ENCODE assay signal across 1 cellular context in genomic region chr18:58616446-58616845, GRCh38.
TF ChIP-seq lines count a peak whose summit lies in the region.

No MANE protein-coding gene starts in this region.

TF ChIP-seq in H1, 55 proteins besides CTCF, POLR2A, EP300 and RAD21:
- no peak for TF ChIP-seq NANOG (IDR thresholded peaks at IDR 0.05; ENCODE audit: insufficient read depth, low read depth, low read length, poor library complexity, severe bottlenecking)
- no peak for TF ChIP-seq CBX5 (IDR thresholded peaks at IDR 0.05; ENCODE audit: low read depth, low read length)
- no peak for TF ChIP-seq KDM4A (IDR thresholded peaks at IDR 0.05; ENCODE audit: low read depth, low read length, severe bottlenecking)
- TF ChIP-seq KDM1A (IDR thresholded peaks at IDR 0.05; ENCODE audit: borderline replicate concordance, low read length): no peak
- TF ChIP-seq BACH1 (IDR thresholded peaks at IDR 0.05; ENCODE audit: low read length): no peak
- no peak for TF ChIP-seq BRCA1 (IDR thresholded peaks at IDR 0.05; ENCODE audit: low read depth, low read length)
- TF ChIP-seq ZNF274 (IDR thresholded peaks at IDR 0.05; ENCODE audit: borderline replicate concordance, extremely low read depth, low read length): no peak
- TF ChIP-seq RFX5 (IDR thresholded peaks at IDR 0.05; ENCODE audit: borderline replicate concordance, low read depth, low read length): no peak
- TF ChIP-seq JUND (IDR thresholded peaks at IDR 0.05; ENCODE audit: low read length): no peak
- TF ChIP-seq GTF2F1 (IDR thresholded peaks at IDR 0.05; ENCODE audit: borderline replicate concordance, low read depth, low read length): no peak
- TF ChIP-seq GABPA (IDR thresholded peaks at IDR 0.05; ENCODE audit: borderline replicate concordance, insufficient read depth, low read length): no peak
- no peak for TF ChIP-seq CREB1 (IDR thresholded peaks at IDR 0.05)
- no peak for TF ChIP-seq ATF3 (IDR thresholded peaks at IDR 0.05; ENCODE audit: insufficient read depth, low read depth, low read length)
- TF ChIP-seq CEBPB (IDR thresholded peaks at IDR 0.05; ENCODE audit: low read depth, low read length): no peak
- no peak for TF ChIP-seq KDM5A (IDR thresholded peaks at IDR 0.05; ENCODE audit: low read length)
- TF ChIP-seq NRF1 (IDR thresholded peaks at IDR 0.05; ENCODE audit: low read depth, low read length): no peak
- no peak for TF ChIP-seq JUN (IDR thresholded peaks at IDR 0.05; ENCODE audit: low read depth, low read length)
- no peak for TF ChIP-seq CHD2 (IDR thresholded peaks at IDR 0.05; ENCODE audit: low read length)
- no peak for TF ChIP-seq TCF12 (IDR thresholded peaks at IDR 0.05; ENCODE audit: low read depth, low read length)
- TF ChIP-seq SP4 (IDR thresholded peaks at IDR 0.05; ENCODE audit: low read length): no peak
